In genomic region chr3:15287565-15288330, GRCh38 we compare ENCODE assay signal across 11 cellular contexts. TPM values are rescaled to one million over a fixed set of nuclear protein-coding genes. Genes with fewer than 3 reads are reported as not detected.
DNase-seq lines count a peak whose midpoint lies in the region; ATAC-seq and TF ChIP-seq lines count a peak whose summit lies in the region.
"Had no signal": no experiment of that assay in that cellular context is flagged by ENCODE, and none has a peak within 500 bp of the region (broad histone marks: within the 10 kb centered on the region; RNA-seq: fewer than 3 reads in every experiment).

No MANE protein-coding gene starts in this region.

- no peak overlapping the region for H3K4me3 ChIP-seq in fibroblast of pulmonary artery (replicated peaks; ENCODE audit: low read depth, low read length)
- no peak overlapping the region for H3K4me3 ChIP-seq in osteoblast (ENCODE audit: insufficient read depth, low read length)
- no peak overlapping the region for H3K4me3 ChIP-seq in PC-3 (ENCODE audit: low read length)
- H3K4me3 ChIP-seq: PC-9 had no signal

- H2AFZ ChIP-seq in osteoblast (ENCODE audit: low read length) (no peak overlapping the region), PC-3 (ENCODE audit: low read length) (no peak overlapping the region)
- H2AFZ ChIP-seq: PC-9 had no signal

- H3K9me2 ChIP-seq in PC-3 (replicated peaks; ENCODE audit: low read length) = no peaks in the 10 kb centered on the region

- H3K9me3 ChIP-seq in osteoblast (ENCODE audit: low read depth, low read length) = no peaks in the 10 kb centered on the region
- H3K9me3 ChIP-seq in PC-3 (ENCODE audit: low read length) = no peaks in the 10 kb centered on the region

- peaks cover 25% of the 10 kb centered on the region for H3K4me1 ChIP-seq in osteoblast (ENCODE audit: insufficient read depth, low read length)
- no peaks in the 10 kb centered on the region for H3K4me1 ChIP-seq in PC-3 (ENCODE audit: insufficient read depth, low read length)

- no TSS peak for BruUV-seq in PC-3 (replicated peaks; lab: Mats Ljungman, UMichigan)

- H3K9ac ChIP-seq in PC-3 (ENCODE audit: low read length) = no peak overlapping the region

- intact Hi-C loops in PC-3 (cut with micrococcal nuclease) = no loop called here

- no peaks in the 10 kb centered on the region for H3F3A ChIP-seq in PC-3 (ENCODE audit: low read length, unreplicated experiment)

- CTCF ChIA-PET in PC-3 (lab: Charles Lee) = no interaction called here

- peak overlapping the region; percentile 84 for H3K27ac ChIP-seq in osteoblast (ENCODE audit: low read depth, low read length)
- no peak overlapping the region for H3K27ac ChIP-seq in PC-3 (ENCODE audit: low read length)
- H3K27ac ChIP-seq: C4-2B, PC-9 had no signal

- peaks cover 80% of the 10 kb centered on the region for H3K79me2 ChIP-seq in osteoblast (ENCODE audit: insufficient read depth, low read length)
- no peaks in the 10 kb centered on the region for H3K79me2 ChIP-seq in PC-3 (ENCODE audit: low read length)

- POLR2A ChIA-PET in PC-3 (lab: Charles Lee; ENCODE audit: unreplicated experiment) = no interaction called here

- peaks cover 43% of the 10 kb centered on the region for H4K20me1 ChIP-seq in osteoblast (ENCODE audit: insufficient read depth, low read length)
- H4K20me1 ChIP-seq in PC-3 (ENCODE audit: low read length) = no peaks in the 10 kb centered on the region

- DNase-seq in AG09319 (ENCODE audit: extremely low read depth, low read depth) (peak; percentile 85), OCI-M1 (lab: John Stamatoyannopoulos, UW) (peak; percentile 88), fibroblast of pulmonary artery (ENCODE audit: low read depth) (peak; percentile 97), osteoblast (ENCODE audit: insufficient read length, low spot score, missing footprints) (peak; percentile 93), PC-3 (no peak), erythroblast (lab: John Stamatoyannopoulos, UW) (no peak)
- no peak for DNase-seq in activated CD8-positive, alpha-beta memory T cell treated with anti-CD3 and anti-CD28 coated beads, Interleukin-2, amount 50 U/mL, for 48 hours
- DNase-seq: KG1, PC-9 had no signal

- peak overlapping the region; percentile 34 for H3K4me2 ChIP-seq in osteoblast (ENCODE audit: insufficient read depth, low read length)
- H3K4me2 ChIP-seq in PC-3 (ENCODE audit: low read length) = no peak overlapping the region
- H3K4me2 ChIP-seq: PC-9 had no signal

- H3K36me3 ChIP-seq in osteoblast (ENCODE audit: insufficient read depth, low read length) (peaks cover 5% of the 10 kb centered on the region), PC-3 (ENCODE audit: low read depth, low read length) (no peaks in the 10 kb centered on the region)

- no peak for TF ChIP-seq CTCF in AG09319 (IDR thresholded peaks at IDR 0.05; ENCODE audit: low read depth, low read length)
- no peak for TF ChIP-seq CTCF in fibroblast of pulmonary artery (IDR thresholded peaks at IDR 0.05; ENCODE audit: low read length, missing control alignments)
- TF ChIP-seq CTCF in osteoblast (IDR thresholded peaks at IDR 0.05; ENCODE audit: extremely low read depth, low read depth, low read length) = no peak
- no peak for TF ChIP-seq CTCF in PC-3 (conservative IDR thresholded peaks at IDR 0.05; ENCODE audit: low read depth, low read length)

- ATAC-seq in HG02885 (IDR thresholded peaks at IDR 0.05; ENCODE audit: poor library complexity, unreplicated experiment) (no peak), PC-3 (no peak)

- H3K27me3 ChIP-seq in osteoblast (ENCODE audit: insufficient read depth, low read length) (no peaks in the 10 kb centered on the region), PC-3 (ENCODE audit: low read length) (no peaks in the 10 kb centered on the region)

- no peak for TF ChIP-seq POLR2A in erythroblast (IDR thresholded peaks at IDR 0.05; ENCODE audit: low read length)

RNA-seq across cellular contexts. Expression of gene SH3BP5, which starts 44.6 kb away (rescaled TPM):
- total RNA-seq in osteoblast (65.4 and 67.3 TPM in 2 replicates), PC-3 (2014; rRNA removed) (21.2 and 23.0 TPM in 2 replicates)

Comparison
In these comparisons a context has a peak if more than half of its experiments do, and no peak if none do; other contexts are left out.
1. DNase-seq: peak in AG09319 (single experiment), OCI-M1 (single experiment), fibroblast of pulmonary artery (single experiment) and osteoblast (single experiment); none in PC-3 (single experiment), erythroblast (0 of 2) and activated CD8-positive, alpha-beta memory T cell treated with anti-CD3 and anti-CD28 coated beads, Interleukin-2, amount 50 U/mL, for 48 hours (single experiment).